9 cellular contexts compared by ENCODE assay signal in genomic region chr15:41291065-41291631, GRCh38. TPM values are rescaled to one million over a fixed set of nuclear protein-coding genes. Genes with fewer than 3 reads are reported as not detected.
DNase-seq lines count a peak whose midpoint lies in the region; ATAC-seq, FAIRE-seq and TF ChIP-seq lines count a peak whose summit lies in the region.
"Had no signal": no experiment of that assay in that cellular context is flagged by ENCODE, and none has a peak within 500 bp of the region (broad histone marks: within the 10 kb centered on the region; RNA-seq: fewer than 3 reads in every experiment).

No MANE protein-coding gene starts in this region.

- no peaks in the 10 kb centered on the region for H3K9me3 ChIP-seq in right lobe of liver
- no peaks in the 10 kb centered on the region for H3K9me3 ChIP-seq in effector memory CD4-positive, alpha-beta T cell (ENCODE audit: control insufficient read depth, low read length)

- FAIRE-seq in GM12891 (lab: Jason Lieb, UNC): peak; percentile 89
- FAIRE-seq: endometrium had no signal

- no peak overlapping the region for H3K4me3 ChIP-seq in right lobe of liver
- no peak overlapping the region for H3K4me3 ChIP-seq in effector memory CD4-positive, alpha-beta T cell (ENCODE audit: insufficient read depth, low read depth, low read length, poor library complexity, severe bottlenecking)

- no peak for TF ChIP-seq CTCF in right lobe of liver (IDR thresholded peaks at IDR 0.05)

- WGBS in right lobe of liver (ENCODE audit: insufficient coverage, low coverage, low lambda C conversion rate, missing lambda C conversion rate): 64% methylated on average over 9 of the region's 9 CpGs

- H3K36me3 Mint-ChIP-seq in IgD-negative memory B cell: peaks cover 2% of the 10 kb centered on the region

- ATAC-seq in GM21528 (IDR thresholded peaks at IDR 0.05; ENCODE audit: low FRiP score, unreplicated experiment): peak; percentile 62
- ATAC-seq in right lobe of liver: peak; percentile 27 to 66 (median 52)

- peaks cover 3 to 44% (median 20%) of the 10 kb centered on the region in 4 donors for H3K36me3 ChIP-seq in right lobe of liver
- peaks cover 24% of the 10 kb centered on the region for H3K36me3 ChIP-seq in effector memory CD4-positive, alpha-beta T cell (ENCODE audit: control insufficient read depth, insufficient read depth, low read length)

- H3K27me3 ChIP-seq in right lobe of liver: no peaks in the 10 kb centered on the region
- H3K27me3 ChIP-seq in effector memory CD4-positive, alpha-beta T cell (replicated peaks; ENCODE audit: control insufficient read depth, insufficient read depth, low read length, poor library complexity, severe bottlenecking): no peaks in the 10 kb centered on the region

- H3K27ac ChIP-seq in right lobe of liver: no peak overlapping the region
- H3K27ac ChIP-seq in effector memory CD4-positive, alpha-beta T cell (ENCODE audit: insufficient read depth, low read length, poor library complexity, severe bottlenecking): no peak overlapping the region

- peak overlapping the region in 3 of 4 donors; percentile 47 to 85 (median 80) for H3K4me3 Mint-ChIP-seq in IgD-negative memory B cell

- peaks cover 0 to 17% (median 0%) of the 10 kb centered on the region in 4 donors for H3K4me1 ChIP-seq in right lobe of liver
- H3K4me1 ChIP-seq in effector memory CD4-positive, alpha-beta T cell (ENCODE audit: control insufficient read depth, insufficient read depth, low read length, poor library complexity, severe bottlenecking): no peaks in the 10 kb centered on the region

- H3K27ac Mint-ChIP-seq in IgD-negative memory B cell: peak overlapping the region; percentile 72 to 97 (median 91)

- no peaks in the 10 kb centered on the region for H3K9me3 Mint-ChIP-seq in IgD-negative memory B cell

- intact Hi-C loops in right lobe of liver (cut with DNase I): no loop called here

- DNase-seq in GM12891 (ENCODE audit: insufficient read length, low spot score): peak; percentile 32
- DNase-seq in right lobe of liver: no peak
- no peak for DNase-seq in NCI-H1417 (lab: John Stamatoyannopoulos, UW)
- DNase-seq in activated effector memory CD4-positive, alpha-beta T cell treated with Interleukin-2 at 50 U/mL for 16 hours: no peak
- DNase-seq in effector memory CD4-positive, alpha-beta T cell: no peak
- no peak for DNase-seq in HuH-7 (ENCODE audit: low spot score)

- H3K4me1 Mint-ChIP-seq in IgD-negative memory B cell: peaks cover 25 to 30% (median 29%) of the 10 kb centered on the region in 3 donors

- TF ChIP-seq POLR2A in GM12891 (IDR thresholded peaks at IDR 0.05; ENCODE audit: low read depth, low read length): no peak
- no peak for TF ChIP-seq POLR2A in right lobe of liver (IDR thresholded peaks at IDR 0.05)

- H3K27me3 Mint-ChIP-seq in IgD-negative memory B cell: no peaks in the 10 kb centered on the region

TF ChIP-seq in GM12891, 5 proteins besides CTCF, POLR2A, EP300 and RAD21:
- TF ChIP-seq SPI1 (IDR thresholded peaks at IDR 0.05; ENCODE audit: low read depth, low read length): peak; percentile 89
- TF ChIP-seq PAX5 (IDR thresholded peaks at IDR 0.05; ENCODE audit: insufficient read depth, low read length, severe bottlenecking): no peak

RNA-seq across cellular contexts. Expression of gene OIP5, which starts 41.2 kb away (rescaled TPM):
- 14.7 TPM for polyA plus RNA-seq in GM12891 (2012; ENCODE audit: low read depth, missing spikeins)
- 0.68 TPM for polyA plus RNA-seq in IgD-negative memory B cell
- 1 to 10 TPM in 1 of 6 experiments, under 1 TPM in 4, not detected in 1; 0.23 to 1.1 (median 0.82) TPM for total RNA-seq in right lobe of liver

RNA-seq across cellular contexts. Expression of gene NUSAP1, which starts 41.5 kb away (rescaled TPM):
- polyA plus RNA-seq in GM12891 (2012; ENCODE audit: low read depth, missing spikeins): 103 TPM
- polyA plus RNA-seq in IgD-negative memory B cell: 4.7 TPM
- 1 to 10 TPM; 2.2 to 9.3 (median 5.0) TPM for total RNA-seq in right lobe of liver
